ENCODE assay signal across 2 cellular contexts in genomic region chr16:70493863-70494770, GRCh38.
TF ChIP-seq lines count a peak whose summit lies in the region.

No MANE protein-coding gene starts in this region.

TF ChIP-seq in GM12878, 131 proteins besides CTCF, POLR2A, EP300 and RAD21:
- TF ChIP-seq SPI1 (IDR thresholded peaks at IDR 0.05; ENCODE audit: borderline replicate concordance, insufficient read depth, low read depth, low read length): peak; percentile 50; the same call in 1 of the 2 replicates
- no peak for TF ChIP-seq ZNF384 (IDR thresholded peaks at IDR 0.05; ENCODE audit: borderline replicate concordance, low read depth, low read length)

TF ChIP-seq in GM12891, 5 proteins besides CTCF, POLR2A, EP300 and RAD21:
- no peak for TF ChIP-seq POLR2AphosphoS5 (IDR thresholded peaks at IDR 0.05; ENCODE audit: low read depth, low read length)
- no peak for TF ChIP-seq TAF1 (IDR thresholded peaks at IDR 0.05; ENCODE audit: low read depth, low read length)
- no peak for TF ChIP-seq SPI1 (IDR thresholded peaks at IDR 0.05; ENCODE audit: low read depth, low read length)
